ENCODE assay signal across 22 cellular contexts in the genomic region with DNA sequence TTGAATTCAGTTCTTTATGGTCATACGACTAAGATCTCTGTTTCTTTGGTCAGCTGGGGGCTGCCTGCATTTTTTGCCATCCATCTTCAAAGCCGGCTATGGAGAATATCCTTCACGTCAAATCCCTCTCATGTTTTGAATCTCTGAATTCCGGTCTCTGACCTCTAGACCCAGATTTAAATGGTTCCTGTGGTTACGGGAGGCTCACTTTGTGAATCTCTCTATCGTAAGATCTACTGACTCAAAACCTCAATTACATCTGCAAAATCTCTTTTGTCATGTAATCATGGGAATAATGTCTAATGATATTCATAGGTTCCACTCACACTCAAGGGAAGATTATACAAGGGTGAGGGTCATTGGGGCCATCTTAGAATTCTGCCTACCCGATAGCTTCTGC. TPM values are rescaled to one million over a fixed set of nuclear protein-coding genes. Genes with fewer than 3 reads are reported as not detected.
DNase-seq lines count a peak whose midpoint lies in the region; ATAC-seq, FAIRE-seq and TF ChIP-seq lines count a peak whose summit lies in the region.
"Had no signal": no experiment of that assay in that cellular context is flagged by ENCODE, and none has a peak within 500 bp of the region (broad histone marks: within the 10 kb centered on the region; RNA-seq: fewer than 3 reads in every experiment).

No MANE protein-coding gene starts in this region.

- no TSS peak for BruUV-seq in IMR-90 (replicated peaks; lab: Mats Ljungman, UMichigan)

- H2AK9ac ChIP-seq in IMR-90 (replicated peaks; ENCODE audit: low read depth, low read length, poor library complexity) = no peak overlapping the region

- no peaks in the 10 kb centered on the region for H3K9me3 ChIP-seq in HAP-1
- H3K9me3 ChIP-seq in IMR-90 (ENCODE audit: control insufficient read depth, insufficient read depth, low read length) = no peaks in the 10 kb centered on the region
- H3K9me3 ChIP-seq in astrocyte (ENCODE audit: insufficient read depth, low read depth, low read length) = no peaks in the 10 kb centered on the region
- H3K9me3 ChIP-seq: BE2C had no signal

- no peak for FAIRE-seq in astrocyte (lab: Jason Lieb, UNC)
- FAIRE-seq: A204.1, D721Med, G401.6 had no signal

- H3K9ac ChIP-seq in IMR-90 (ENCODE audit: low read depth, low read length) = no peak overlapping the region
- H3K9ac ChIP-seq in astrocyte (ENCODE audit: low read length) = no peak overlapping the region

- WGBS in IMR-90 (ENCODE audit: extremely low coverage in 2 of 2, insufficient read length in 1 of 2), 2 experiments = no CpG with 5 or more reads among the region's 7 CpGs

- H4K20me1 ChIP-seq in IMR-90 (ENCODE audit: insufficient read depth, low read length) (no peaks in the 10 kb centered on the region), astrocyte (ENCODE audit: insufficient read depth, low read length) (no peaks in the 10 kb centered on the region)

- H3K79me2 ChIP-seq in astrocyte (ENCODE audit: insufficient read depth, low read length) = no peaks in the 10 kb centered on the region

- H2AFZ ChIP-seq in IMR-90 (replicated peaks; ENCODE audit: low read length, poor library complexity) = no peak overlapping the region
- no peak overlapping the region for H2AFZ ChIP-seq in astrocyte (ENCODE audit: low read depth, low read length)

- POLR2A ChIA-PET in IMR-90 (lab: Charles Lee; ENCODE audit: unreplicated experiment) = no interaction called here
- POLR2A ChIA-PET in activated CD4-positive, alpha-beta memory T cell treated with anti-CD3 and anti-CD28 coated beads for 36 hours (lab: Charles Lee) = no interaction called here

- dilution Hi-C loops in IMR-90 (cut with HindIII; ENCODE audit: low sequenced_read_pairs, unreplicated experiment) = no loop called here

- no peak overlapping the region for H2AK5ac ChIP-seq in IMR-90 (ENCODE audit: low read depth, low read length)

- in situ Hi-C loops in HAP-1 (cut with MboI; ENCODE audit: low sequenced_read_pairs) (no loop called here), IMR-90 (cut with MboI; ENCODE audit: low sequenced_read_pairs) (no loop called here)

- H3K79me1 ChIP-seq in IMR-90 (ENCODE audit: low read depth in 1 of 2, low read length in 2 of 2) = no peaks in the 10 kb centered on the region

- H3K4me2 ChIP-seq in IMR-90 (ENCODE audit: low read depth, low read length) (no peak overlapping the region), astrocyte (ENCODE audit: low read length) (no peak overlapping the region)

- DNase-seq in HAP-1 (ENCODE audit: low spot score in 2 of 2) (peak; percentile 63 to 92), IMR-90 (peak; percentile 1), astrocyte (ENCODE audit: low read depth) (peak; percentile 16), non-pigmented ciliary epithelial cell (ENCODE audit: low read depth) (peak; percentile 9), GDM1 (lab: John Stamatoyannopoulos, UW) (no peak), GM19238 (ENCODE audit: insufficient read length, low spot score) (no peak)
- no peak for DNase-seq in activated CD4-positive, alpha-beta memory T cell treated with anti-CD3 and anti-CD28 coated beads for 36 hours
- DNase-seq: ACHN; BE2C; C1 segment of cervical spinal cord; CD4-positive, CD25-positive, alpha-beta regulatory T cell; CD8-positive, alpha-beta memory T cell; COR-L47; GOT3; H7; KBM-7 had no signal

- TF ChIP-seq RAD21 in IMR-90 (IDR thresholded peaks at IDR 0.05; ENCODE audit: low read length) = no peak

- no peak overlapping the region for H2BK20ac ChIP-seq in IMR-90 (ENCODE audit: low read depth, low read length)

- no peak overlapping the region for H2BK5ac ChIP-seq in IMR-90 (ENCODE audit: low read depth, low read length, poor library complexity, severe bottlenecking)

- no peak overlapping the region for H3K27ac Mint-ChIP-seq in astrocyte (ENCODE audit: unreplicated experiment)
- H3K27ac Mint-ChIP-seq in activated CD4-positive, alpha-beta memory T cell treated with anti-CD3 and anti-CD28 coated beads for 36 hours = no peak overlapping the region
- H3K27ac Mint-ChIP-seq: CD4-positive, CD25-positive, alpha-beta regulatory T cell; CD8-positive, alpha-beta memory T cell; IgD-negative memory B cell had no signal

- H3K27ac ChIP-seq in IMR-90 (ENCODE audit: insufficient read depth, low read length) (no peak overlapping the region), astrocyte (ENCODE audit: low read depth, low read length) (no peak overlapping the region)
- H3K27ac ChIP-seq: HL-60 had no signal

- no peaks in the 10 kb centered on the region for H3K4me1 Mint-ChIP-seq in astrocyte (ENCODE audit: low read depth, unreplicated experiment)
- H3K4me1 Mint-ChIP-seq in activated CD4-positive, alpha-beta memory T cell treated with anti-CD3 and anti-CD28 coated beads for 36 hours (ENCODE audit: low read depth) = no peaks in the 10 kb centered on the region
- H3K4me1 Mint-ChIP-seq: CD4-positive, CD25-positive, alpha-beta regulatory T cell; CD8-positive, alpha-beta memory T cell; IgD-negative memory B cell had no signal

- no peaks in the 10 kb centered on the region for H3K27me3 ChIP-seq in HAP-1 (ENCODE audit: low read depth)
- H3K27me3 ChIP-seq in IMR-90 (ENCODE audit: control insufficient read depth, insufficient read depth, low read length) = peaks cover 5% of the 10 kb centered on the region
- no peaks in the 10 kb centered on the region for H3K27me3 ChIP-seq in astrocyte (ENCODE audit: insufficient read depth, low read length)
- H3K27me3 ChIP-seq: BE2C had no signal

- no peaks in the 10 kb centered on the region for H3K36me3 ChIP-seq in HAP-1 (replicated peaks)
- H3K36me3 ChIP-seq in IMR-90 (ENCODE audit: control insufficient read depth, insufficient read depth, low read length) = no peaks in the 10 kb centered on the region
- H3K36me3 ChIP-seq in astrocyte (ENCODE audit: insufficient read depth, low read length) = no peaks in the 10 kb centered on the region
- H3K36me3 ChIP-seq: BE2C had no signal

- ATAC-seq in IMR-90 (ENCODE audit: low read depth) = no peak

- intact Hi-C loops in IMR-90 (cut with micrococcal nuclease) = no loop called here
- intact Hi-C loops in activated CD4-positive, alpha-beta memory T cell treated with anti-CD3 and anti-CD28 coated beads for 36 hours (cut with micrococcal nuclease) = no loop called here

- H3K4me1 ChIP-seq in HAP-1 (peaks cover 14% of the 10 kb centered on the region), IMR-90 (ENCODE audit: control insufficient read depth, insufficient read depth, low read length) (no peaks in the 10 kb centered on the region), astrocyte (ENCODE audit: insufficient read depth, low read length) (no peaks in the 10 kb centered on the region)
- H3K4me1 ChIP-seq: BE2C had no signal

- H3K9me3 Mint-ChIP-seq in astrocyte (ENCODE audit: unreplicated experiment) = no peaks in the 10 kb centered on the region
- no peaks in the 10 kb centered on the region for H3K9me3 Mint-ChIP-seq in activated CD4-positive, alpha-beta memory T cell treated with anti-CD3 and anti-CD28 coated beads for 36 hours
- H3K9me3 Mint-ChIP-seq: CD8-positive, alpha-beta memory T cell; IgD-negative memory B cell had no signal

- no peaks in the 10 kb centered on the region for H3K36me3 Mint-ChIP-seq in astrocyte (ENCODE audit: low read depth, unreplicated experiment)
- H3K36me3 Mint-ChIP-seq in activated CD4-positive, alpha-beta memory T cell treated with anti-CD3 and anti-CD28 coated beads for 36 hours = no peaks in the 10 kb centered on the region
- H3K36me3 Mint-ChIP-seq: CD4-positive, CD25-positive, alpha-beta regulatory T cell; CD8-positive, alpha-beta memory T cell had no signal

- H4K91ac ChIP-seq in IMR-90 (ENCODE audit: insufficient read depth, low read depth, low read length) = no peak overlapping the region

- H3K4me3 ChIP-seq in HAP-1 = no peak overlapping the region
- no peak overlapping the region for H3K4me3 ChIP-seq in IMR-90 (ENCODE audit: insufficient read depth, low read depth, low read length)
- no peak overlapping the region for H3K4me3 ChIP-seq in astrocyte (ENCODE audit: insufficient read depth, low read depth, low read length)

- no peak overlapping the region for H3K56ac ChIP-seq in IMR-90 (ENCODE audit: extremely low read depth, insufficient read depth, low read length)

- no peak overlapping the region for H3K4ac ChIP-seq in IMR-90 (ENCODE audit: low read depth, low read length)

- no peaks in the 10 kb centered on the region for H3K27me3 Mint-ChIP-seq in astrocyte (ENCODE audit: low read depth, unreplicated experiment)
- no peaks in the 10 kb centered on the region for H3K27me3 Mint-ChIP-seq in activated CD4-positive, alpha-beta memory T cell treated with anti-CD3 and anti-CD28 coated beads for 36 hours
- H3K27me3 Mint-ChIP-seq: CD4-positive, CD25-positive, alpha-beta regulatory T cell; CD8-positive, alpha-beta memory T cell; IgD-negative memory B cell had no signal

- no peak overlapping the region for H4K8ac ChIP-seq in IMR-90 (ENCODE audit: low read depth in 2 of 2, low read length in 2 of 2)

- H2BK15ac ChIP-seq in IMR-90 (ENCODE audit: low read depth, low read length) = no peak overlapping the region

- TF ChIP-seq POLR2A in IMR-90 (IDR thresholded peaks at IDR 0.05; ENCODE audit: low read depth, low read length) = no peak

- H2BK120ac ChIP-seq in IMR-90 (ENCODE audit: low read depth, low read length) = no peak overlapping the region

- H3K9me1 ChIP-seq in IMR-90 (ENCODE audit: insufficient read depth, low read length) = no peaks in the 10 kb centered on the region

- no peak overlapping the region for H3K14ac ChIP-seq in IMR-90 (replicated peaks; ENCODE audit: low read depth, low read length)

- CTCF ChIA-PET in IMR-90 (lab: Yijun Ruan, JAX) = interaction anchor here (1.1 kb wide), 1 partner anchor 10 kb away, joined by 3 read pairs; no protein-coding TSS in a partner anchor
- CTCF ChIA-PET in activated CD4-positive, alpha-beta memory T cell treated with anti-CD3 and anti-CD28 coated beads for 36 hours (lab: Charles Lee) = no interaction called here

- H3K4me3 Mint-ChIP-seq in astrocyte (ENCODE audit: unreplicated experiment) = no peak overlapping the region
- H3K4me3 Mint-ChIP-seq in activated CD4-positive, alpha-beta memory T cell treated with anti-CD3 and anti-CD28 coated beads for 36 hours = no peak overlapping the region
- H3K4me3 Mint-ChIP-seq: CD4-positive, CD25-positive, alpha-beta regulatory T cell; CD8-positive, alpha-beta memory T cell; IgD-negative memory B cell had no signal

- H4K5ac ChIP-seq in IMR-90 (ENCODE audit: low read depth, low read length) = no peak overlapping the region

- TF ChIP-seq CTCF in IMR-90 (conservative IDR thresholded peaks at IDR 0.05; ENCODE audit: low read depth, low read length) (no peak), astrocyte (IDR thresholded peaks at IDR 0.05; ENCODE audit: insufficient read depth, low read depth, low read length) (no peak)

- H3K18ac ChIP-seq in IMR-90 (ENCODE audit: low read depth, low read length) = no peak overlapping the region

- H3K23ac ChIP-seq in IMR-90 (ENCODE audit: low read depth, low read length) = no peak overlapping the region

RNA-seq across cellular contexts. Expression of a gene that starts 5.7 kb away (rescaled TPM):
- total RNA-seq in IMR-90 (2012; rRNA removed) (not detected in 2 replicates), astrocyte (not detected in 2 replicates)
- polyA plus RNA-seq in IMR-90 (2012; rRNA removed) = not detected in 2 replicates
- polyA plus RNA-seq in IMR-90 (2012; cell fraction: cytosol; rRNA removed) = not detected in 2 replicates
- polyA plus RNA-seq in IMR-90 (2012; cell fraction: nucleus; rRNA removed; ENCODE audit: low replicate concordance) = not detected in 2 replicates
- total RNA-seq in activated CD4-positive, alpha-beta memory T cell treated with anti-CD3 and anti-CD28 coated beads for 36 hours = not detected
- total RNA-seq: CD4-positive, CD25-positive, alpha-beta regulatory T cell; CD8-positive, alpha-beta memory T cell; H7; HT1080 had no signal
- polyA plus RNA-seq: CD8-positive, alpha-beta memory T cell; IgD-negative memory B cell had no signal

RNA-seq across cellular contexts. Expression of a gene that starts 29.8 kb away (rescaled TPM):
- total RNA-seq in IMR-90 (2012; rRNA removed) (9.9 and 10.0 TPM in 2 replicates), astrocyte (12.8 and 12.9 TPM in 2 replicates)
- 6.7 and 7.0 TPM in 2 replicates for polyA plus RNA-seq in IMR-90 (2012; rRNA removed)
- polyA plus RNA-seq in IMR-90 (2012; cell fraction: cytosol; rRNA removed) = 3.8 and 4.1 TPM in 2 replicates
- polyA plus RNA-seq in IMR-90 (2012; cell fraction: nucleus; rRNA removed; ENCODE audit: low replicate concordance) = 5.6 and 10.6 TPM in 2 replicates
- total RNA-seq in activated CD4-positive, alpha-beta memory T cell treated with anti-CD3 and anti-CD28 coated beads for 36 hours = 10 to 100 TPM; 20.2 to 20.5 TPM

RNA-seq across cellular contexts. Expression of a gene that starts 36.8 kb away (rescaled TPM):
- total RNA-seq in IMR-90 (2012; rRNA removed) (61.4 and 76.2 TPM in 2 replicates), astrocyte (153 and 185 TPM in 2 replicates)
- 141 and 175 TPM in 2 replicates for polyA plus RNA-seq in IMR-90 (2012; rRNA removed)
- 62.2 and 82.0 TPM in 2 replicates for polyA plus RNA-seq in IMR-90 (2012; cell fraction: cytosol; rRNA removed)
- polyA plus RNA-seq in IMR-90 (2012; cell fraction: nucleus; rRNA removed; ENCODE audit: low replicate concordance) = 21.9 and 112 TPM in 2 replicates
- 10 to 100 TPM; 62.5 to 65.5 TPM for total RNA-seq in activated CD4-positive, alpha-beta memory T cell treated with anti-CD3 and anti-CD28 coated beads for 36 hours

Comparison
In these comparisons a context has a peak if more than half of its experiments do, and no peak if none do; other contexts are left out.
1. DNase-seq: peak in HAP-1 (2 of 2), IMR-90 (single experiment), astrocyte (single experiment) and non-pigmented ciliary epithelial cell (single experiment); none in GDM1 (single experiment), activated CD4-positive, alpha-beta memory T cell treated with anti-CD3 and anti-CD28 coated beads for 36 hours (single experiment) and GM19238 (single experiment).